Comparison of ENCODE assay signal across 22 cellular contexts in the genomic region with DNA sequence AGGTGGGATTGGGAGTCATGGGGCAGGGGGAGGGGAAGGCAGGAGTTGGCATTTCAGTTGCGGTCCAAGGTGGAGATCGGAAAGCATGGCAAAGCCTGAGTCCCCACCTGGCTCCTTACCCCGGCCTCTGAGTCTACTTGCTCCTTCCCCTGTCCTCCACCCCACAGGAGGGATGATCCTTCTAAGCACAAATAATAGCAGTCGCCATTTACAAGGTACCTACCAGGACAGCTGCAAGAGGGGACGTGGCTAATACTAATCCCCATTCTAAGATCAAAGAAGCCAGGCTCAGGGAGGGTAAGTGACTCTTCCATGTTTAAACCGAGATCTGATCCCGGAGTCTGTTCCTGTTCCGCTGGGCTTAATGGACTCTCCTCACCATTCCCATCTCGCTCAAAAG.
DNase-seq lines count a peak whose midpoint lies in the region; ATAC-seq and TF ChIP-seq lines count a peak whose summit lies in the region.
"Had no signal": no experiment of that assay in that cellular context is flagged by ENCODE, and none has a peak within 500 bp of the region (broad histone marks: within the 10 kb centered on the region; RNA-seq: fewer than 3 reads in every experiment).

No MANE protein-coding gene starts in this region.

- no peak for TF ChIP-seq CTCF in MCF 10A (IDR thresholded peaks at IDR 0.05; ENCODE audit: unreplicated experiment)
- no peak for TF ChIP-seq CTCF in mammary epithelial cell (conservative IDR thresholded peaks at IDR 0.05 in 1 of 2, IDR thresholded peaks at IDR 0.05 in 1 of 2; ENCODE audit: extremely low read depth in 1 of 2, insufficient read depth in 1 of 2, low read depth in 1 of 2, low read length in 2 of 2)
- no peak for TF ChIP-seq CTCF in WERI-Rb-1 (IDR thresholded peaks at IDR 0.05; ENCODE audit: low read depth, low read length)
- TF ChIP-seq CTCF in foreskin fibroblast (IDR thresholded peaks at IDR 0.05; ENCODE audit: low read depth, low read length): no peak
- TF ChIP-seq CTCF in natural killer cell (IDR thresholded peaks at IDR 0.05): no peak

- no peak overlapping the region for H3K9ac ChIP-seq in mammary epithelial cell (ENCODE audit: insufficient read depth, low read length)
- H3K9ac ChIP-seq: BLaER1 treated with 17β-estradiol and CSF1 and Interleukin-3, amounts not matched to agents 10 nM and 100 nM had no signal

- no peaks in the 10 kb centered on the region for H3K27me3 ChIP-seq in mammary epithelial cell (ENCODE audit: insufficient read depth, low read length)
- no peaks in the 10 kb centered on the region for H3K27me3 ChIP-seq in WERI-Rb-1 (ENCODE audit: insufficient read depth, low read depth, severe bottlenecking)
- H3K27me3 ChIP-seq: BE2C; BLaER1 treated with 17β-estradiol and CSF1 and Interleukin-3, amounts not matched to agents 10 nM and 100 nM had no signal

- H3K27me3 Mint-ChIP-seq in MCF 10A (ENCODE audit: insufficient read depth, unreplicated experiment): no peaks in the 10 kb centered on the region
- H3K27me3 Mint-ChIP-seq in natural killer cell (ENCODE audit: low read depth in 2 of 2): no peaks in the 10 kb centered on the region
- H3K27me3 Mint-ChIP-seq: CD4-positive, alpha-beta T cell; CD8-positive, alpha-beta memory T cell had no signal

- no peak for ATAC-seq in HG03045 (IDR thresholded peaks at IDR 0.05; ENCODE audit: unreplicated experiment)
- no peak for ATAC-seq in natural killer cell
- ATAC-seq: A549 had no signal

- no peak for DNase-seq in MCF 10A (ENCODE audit: unreplicated experiment)
- DNase-seq in mammary epithelial cell: no peak
- DNase-seq in NCI-H82 treated with DMSO at 0.1 percent for 48 hours (lab: John Stamatoyannopoulos, UW; ENCODE audit: unreplicated experiment): peak; percentile 39
- DNase-seq in WERI-Rb-1: peak; percentile 70
- no peak for DNase-seq in foreskin fibroblast
- DNase-seq in natural killer cell: no peak
- DNase-seq: 8988T; ACHN; AML-193; BE2C; CD4-positive, alpha-beta T cell; CD8-positive, alpha-beta memory T cell; DMS53; DMS79 treated with DMSO at 0.1 percent for 48 hours; GF-D8; GOT3; HFFc6 had no signal

- no peak overlapping the region for H3K4me2 ChIP-seq in mammary epithelial cell (ENCODE audit: insufficient read depth, low read depth, low read length)
- H3K4me2 ChIP-seq: A549; BLaER1 treated with 17β-estradiol and CSF1 and Interleukin-3, amounts not matched to agents 10 nM and 100 nM had no signal

- no peaks in the 10 kb centered on the region for H3K79me2 ChIP-seq in mammary epithelial cell (ENCODE audit: insufficient read depth, low read length)

- H3K36me3 ChIP-seq in mammary epithelial cell (ENCODE audit: insufficient read depth, low read length) (no peaks in the 10 kb centered on the region), WERI-Rb-1 (peaks cover 11% of the 10 kb centered on the region)
- H3K36me3 ChIP-seq: HAP-1 had no signal

- H3K9me3 Mint-ChIP-seq in MCF 10A (ENCODE audit: unreplicated experiment) (peaks cover 7% of the 10 kb centered on the region), natural killer cell (no peaks in the 10 kb centered on the region)
- H3K9me3 Mint-ChIP-seq: CD4-positive, alpha-beta T cell; CD8-positive, alpha-beta memory T cell; HFFc6 had no signal

- H3K27ac Mint-ChIP-seq in MCF 10A (ENCODE audit: low read depth, unreplicated experiment): peak overlapping the region; percentile 23
- H3K27ac Mint-ChIP-seq in natural killer cell: no peak overlapping the region
- H3K27ac Mint-ChIP-seq: CD14-positive monocyte; CD4-positive, alpha-beta T cell; HFFc6 had no signal

- POLR2A ChIA-PET in MCF 10A (lab: Yijun Ruan, JAX): no interaction called here

- H3K27ac ChIP-seq in mammary epithelial cell (ENCODE audit: insufficient read depth, low read depth, low read length): no peak overlapping the region
- H3K27ac ChIP-seq in WERI-Rb-1: peak overlapping the region; percentile 45
- H3K27ac ChIP-seq: BLaER1 treated with 17β-estradiol and CSF1 and Interleukin-3, amounts not matched to agents 10 nM and 100 nM had no signal

- no peak overlapping the region for H3K4me3 ChIP-seq in mammary epithelial cell (replicated peaks in 1 of 3; ENCODE audit: insufficient read depth in 1 of 3, low read depth in 2 of 3, low read length in 3 of 3)
- no peak overlapping the region for H3K4me3 ChIP-seq in WERI-Rb-1 (ENCODE audit: low read depth, low read length)
- H3K4me3 ChIP-seq in foreskin fibroblast (ENCODE audit: low read depth in 1 of 2, low read length in 2 of 2): no peak overlapping the region
- H3K4me3 ChIP-seq: A549; BLaER1 treated with 17β-estradiol and CSF1 and Interleukin-3, amounts not matched to agents 10 nM and 100 nM; HAP-1 had no signal

- no peaks in the 10 kb centered on the region for H4K20me1 ChIP-seq in mammary epithelial cell (ENCODE audit: insufficient read depth, low read length)
- H4K20me1 ChIP-seq: BLaER1 treated with 17β-estradiol and CSF1 and Interleukin-3, amounts not matched to agents 10 nM and 100 nM had no signal

- dilution Hi-C loops in mammary epithelial cell (cut with HindIII; ENCODE audit: low sequenced_read_pairs): no loop called here

- H3K9me3 ChIP-seq in mammary epithelial cell (replicated peaks; ENCODE audit: insufficient read depth, low read length): no peaks in the 10 kb centered on the region
- peaks cover 7% of the 10 kb centered on the region for H3K9me3 ChIP-seq in WERI-Rb-1 (ENCODE audit: severe bottlenecking)
- H3K9me3 ChIP-seq: A549, BE2C, HAP-1 had no signal

- H3K4me1 ChIP-seq in mammary epithelial cell (ENCODE audit: insufficient read depth, low read length): peaks cover 13% of the 10 kb centered on the region

- in situ Hi-C loops in mammary epithelial cell (cut with MboI; ENCODE audit: low sequenced_read_pairs in 2 of 2): no loop called here

- intact Hi-C loops in MCF 10A (cut with micrococcal nuclease): no loop called here
- intact Hi-C loops in mammary epithelial cell (cut with micrococcal nuclease): no loop called here
- intact Hi-C loops in natural killer cell (cut with micrococcal nuclease): no loop called here

- H3K36me3 Mint-ChIP-seq in MCF 10A (ENCODE audit: insufficient read depth, unreplicated experiment) (no peaks in the 10 kb centered on the region), natural killer cell (no peaks in the 10 kb centered on the region)

- H2AFZ ChIP-seq in mammary epithelial cell (ENCODE audit: low read depth, low read length): no peak overlapping the region

- H3K4me3 Mint-ChIP-seq in MCF 10A (ENCODE audit: unreplicated experiment): no peak overlapping the region
- H3K4me3 Mint-ChIP-seq in natural killer cell: no peak overlapping the region
- H3K4me3 Mint-ChIP-seq: CD14-positive monocyte; CD4-positive, alpha-beta T cell; CD8-positive, alpha-beta memory T cell; HFFc6 had no signal

- WGBS in mammary epithelial cell (ENCODE audit: low coverage, missing lambda C conversion rate): 99% methylated on average over 9 of the region's 9 CpGs

- CTCF ChIA-PET in MCF 10A (lab: Yijun Ruan, JAX): interaction anchor here (0.5 to 1.0 kb wide), 2 partner anchors 40 to 135 kb away, joined by 3 read pairs; no protein-coding TSS in a partner anchor
- CTCF ChIA-PET in mammary epithelial cell (lab: Charles Lee; ENCODE audit: low non-redundant PET): no interaction called here

- no TSS peak for BruUV-seq in MCF 10A (replicated peaks; lab: Mats Ljungman, UMichigan)
- no TSS peak for BruUV-seq in mammary epithelial cell (replicated peaks; lab: Mats Ljungman, UMichigan)

- peaks cover 17% of the 10 kb centered on the region for H3K4me1 Mint-ChIP-seq in MCF 10A (ENCODE audit: insufficient read depth, unreplicated experiment)
- H3K4me1 Mint-ChIP-seq in natural killer cell: no peaks in the 10 kb centered on the region
- H3K4me1 Mint-ChIP-seq: CD14-positive monocyte; CD8-positive, alpha-beta memory T cell had no signal

Comparison
In these comparisons a context has a peak if more than half of its experiments do, and no peak if none do; other contexts are left out.
1. DNase-seq: peak in NCI-H82 treated with DMSO at 0.1 percent for 48 hours (single experiment) and WERI-Rb-1 (single experiment); none in MCF 10A (single experiment), mammary epithelial cell (single experiment), foreskin fibroblast (0 of 2) and natural killer cell (single experiment).